In the genomic region with DNA sequence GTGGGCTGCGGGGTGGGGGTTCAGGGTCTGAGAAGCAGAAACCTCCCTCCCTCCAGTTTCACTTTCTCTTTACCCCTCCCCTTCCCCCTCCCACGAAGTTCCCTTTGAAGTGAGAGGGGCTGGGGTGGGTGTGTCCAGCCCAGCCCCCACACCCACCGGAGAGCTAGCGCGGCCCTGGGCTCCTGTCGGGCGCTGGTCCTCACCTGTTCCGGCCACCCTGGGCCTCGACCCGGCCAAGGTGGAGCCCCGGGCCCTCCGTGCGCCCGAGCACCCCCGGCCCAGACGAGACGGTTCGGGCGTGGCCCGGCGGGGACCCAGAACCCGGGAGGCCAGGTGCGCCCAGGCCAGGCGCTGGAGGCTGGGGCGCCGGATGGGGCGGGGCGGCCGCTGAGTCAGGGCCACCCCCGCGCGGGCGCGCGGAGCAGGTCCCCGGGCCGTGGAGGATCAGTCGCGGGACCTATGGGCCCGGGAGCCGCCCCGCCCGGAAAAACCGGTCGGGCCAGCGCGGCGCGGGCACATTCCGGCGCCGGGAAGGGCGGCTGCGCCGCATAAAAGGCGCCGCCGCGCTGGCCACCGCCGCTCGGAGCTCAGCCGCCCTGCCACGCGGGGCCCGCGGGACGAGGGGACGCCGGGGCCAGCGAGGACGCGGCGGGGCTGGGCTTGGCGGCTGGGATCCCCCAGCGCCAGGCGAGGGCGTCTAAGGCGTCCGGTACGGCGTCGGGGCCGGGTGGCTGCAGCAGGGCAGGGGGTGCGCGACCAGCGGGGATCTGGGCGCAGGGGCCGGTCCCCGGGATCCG, we compare ENCODE assay signal across 10 cellular contexts. TPM values are rescaled to one million over a fixed set of nuclear protein-coding genes. Genes with fewer than 3 reads are reported as not detected.
DNase-seq lines count a peak whose midpoint lies in the region; ATAC-seq, FAIRE-seq and TF ChIP-seq lines count a peak whose summit lies in the region.
"Had no signal": no experiment of that assay in that cellular context is flagged by ENCODE, and none has a peak within 500 bp of the region (broad histone marks: within the 10 kb centered on the region; RNA-seq: fewer than 3 reads in every experiment).

No MANE protein-coding gene starts in this region.

- no peak overlapping the region for H2AK5ac ChIP-seq in H1 (ENCODE audit: low read depth, low read length)

- no peaks in the 10 kb centered on the region for H3K79me2 ChIP-seq in H1 (ENCODE audit: control insufficient read depth in 1 of 2, insufficient read depth in 2 of 2, low read length in 2 of 2)

- no peak overlapping the region for H4K91ac ChIP-seq in H1 (replicated peaks; ENCODE audit: insufficient read length, low read length)

- FAIRE-seq in H1 (lab: Jason Lieb, UNC): no peak

- no peaks in the 10 kb centered on the region; a peak in 1 of 8 replicates for H3K36me3 ChIP-seq in H1 (ENCODE audit: control insufficient read depth in 2 of 4, insufficient read depth in 4 of 4, low read length in 3 of 4)
- no peaks in the 10 kb centered on the region for H3K36me3 ChIP-seq in upper lobe of right lung

- DNase-seq in activated effector memory CD4-positive, alpha-beta T cell treated with anti-CD3 and anti-CD28 coated beads, Interleukin-2, amount 50 U/mL, for 16 hours: peak; percentile 69
- no peak for DNase-seq in activated effector memory CD4-positive, alpha-beta T cell treated with Interleukin-2 at 50 U/mL for 16 hours
- peak in 1 of 2 experiments; percentile 59 for DNase-seq in H1 (ENCODE audit: low read depth in 1 of 2, low spot score in 2 of 2)
- peak; percentile 41 for DNase-seq in mucosa of gallbladder (ENCODE audit: low spot score)
- DNase-seq in upper lobe of right lung: peak; percentile 90
- no peak for DNase-seq in HFFc6
- no peak for DNase-seq in SHP77 (lab: John Stamatoyannopoulos, UW)
- no peak for DNase-seq in AML-193 (lab: John Stamatoyannopoulos, UW)
- DNase-seq: DND-41 had no signal

- no peak overlapping the region for H2BK20ac ChIP-seq in H1 (ENCODE audit: low read length)

- no peak overlapping the region; a peak in 1 of 7 replicates for H3K9ac ChIP-seq in H1 (replicated peaks in 1 of 4; ENCODE audit: extremely low read depth in 1 of 4, low read depth in 3 of 4, low read length in 3 of 4)

- no peak overlapping the region; the same call in 1 of the 2 replicates for H2AFZ ChIP-seq in H1 (ENCODE audit: low read length)

- no peak for TF ChIP-seq RAD21 in H1 (IDR thresholded peaks at IDR 0.05 in 1 of 2, conservative IDR thresholded peaks at IDR 0.05 in 1 of 2; ENCODE audit: low read depth in 2 of 2, low read length in 2 of 2)

- no peak overlapping the region for H2BK12ac ChIP-seq in H1 (ENCODE audit: low read depth, low read length)

- no peak overlapping the region for H3K56ac ChIP-seq in H1 (replicated peaks; ENCODE audit: insufficient read length, low read depth, low read length)

- H3K79me1 ChIP-seq in H1 (ENCODE audit: low read depth, low read length): no peaks in the 10 kb centered on the region

- H3K4me2 ChIP-seq in H1 (ENCODE audit: insufficient read depth in 1 of 2, low read depth in 2 of 2, low read length in 2 of 2): peak overlapping the region; percentile 52 to 81

- H3K27me3 ChIP-seq in H1 (replicated peaks in 1 of 4; ENCODE audit: control insufficient read depth in 3 of 4, extremely low read depth in 1 of 4, insufficient read depth in 3 of 4, low read length in 3 of 4) (peaks cover 17 to 39% (median 29%) of the 10 kb centered on the region in 4 experiments), upper lobe of right lung (peaks cover 43% of the 10 kb centered on the region)

- TF ChIP-seq POLR2A in H1 (IDR thresholded peaks at IDR 0.05; ENCODE audit: control extremely low read depth in 1 of 2, low read depth in 2 of 2, low read length in 2 of 2): no peak

- intact Hi-C loops in upper lobe of right lung (cut with DNase I): no loop called here

- peaks cover 0 to 11% (median 3%) of the 10 kb centered on the region in 4 experiments; a peak in 5 of 7 replicates for H3K4me1 ChIP-seq in H1 (replicated peaks in 1 of 4; ENCODE audit: control insufficient read depth in 3 of 4, insufficient read depth in 4 of 4, low read length in 3 of 4)
- no peaks in the 10 kb centered on the region for H3K4me1 ChIP-seq in upper lobe of right lung

- H2BK5ac ChIP-seq in H1 (ENCODE audit: low read depth, low read length): no peak overlapping the region

- H3K36me3 Mint-ChIP-seq in HFFc6 (ENCODE audit: low read depth): no peaks in the 10 kb centered on the region

- H3K9me3 Mint-ChIP-seq in HFFc6: no peaks in the 10 kb centered on the region

- peaks cover 12% of the 10 kb centered on the region; the same call in 1 of the 2 replicates for H3K23me2 ChIP-seq in H1 (ENCODE audit: low read depth, low read length)

- no peak overlapping the region for H3K4ac ChIP-seq in H1 (replicated peaks; ENCODE audit: insufficient read length, low read depth, low read length)

- POLR2A ChIA-PET in H1 (lab: Charles Lee; ENCODE audit: partially characterized antibody): interaction anchor here (1.1 kb wide), 1 partner anchor 13 kb away, joined by 4 read pairs; no protein-coding TSS in a partner anchor

- H2BK120ac ChIP-seq in H1 (replicated peaks; ENCODE audit: low read depth, low read length): no peak overlapping the region

- 2% methylated on average over 41 of the region's 91 CpGs; no CpG with 5 or more reads in 1 of the 2 experiments for WGBS in H1 (ENCODE audit: extremely low coverage in 1 of 2, insufficient coverage in 1 of 2, insufficient read length in 1 of 2, insufficient replicate concordance in 2 of 2, low coverage in 1 of 2, low lambda C conversion rate in 2 of 2, missing lambda C conversion rate in 1 of 2), 2 experiments

- peaks cover 13% of the 10 kb centered on the region; the same call in 1 of the 2 replicates for H3K27me3 Mint-ChIP-seq in HFFc6 (ENCODE audit: insufficient read depth)

- no peak overlapping the region for H3K23ac ChIP-seq in H1 (ENCODE audit: insufficient read length)

- H3K27ac ChIP-seq in H1 (ENCODE audit: low read depth, low read length) (no peak overlapping the region), upper lobe of right lung (peak overlapping the region; percentile 75)

- no peak for TF ChIP-seq EP300 in H1 (IDR thresholded peaks at IDR 0.05; ENCODE audit: borderline replicate concordance in 1 of 2, low read depth in 2 of 2, low read length in 2 of 2)

- no peaks in the 10 kb centered on the region for H3K4me1 Mint-ChIP-seq in HFFc6 (ENCODE audit: low read depth)

- no peak for TF ChIP-seq CTCF in H1 (IDR thresholded peaks at IDR 0.05; ENCODE audit: control extremely low read depth in 1 of 3, insufficient read depth in 1 of 3, low read depth in 1 of 3, low read length in 3 of 3)
- no peak for TF ChIP-seq CTCF in upper lobe of right lung (IDR thresholded peaks at IDR 0.05)
- no peak for TF ChIP-seq CTCF in HFFc6 (IDR thresholded peaks at IDR 0.05)

- H3K4me3 ChIP-seq in H1 (ENCODE audit: extremely low read depth in 1 of 4, insufficient read depth in 2 of 4, low read depth in 3 of 4, low read length in 4 of 4) (peak overlapping the region; percentile 23 to 62 (median 28); a peak in 7 of 8 replicates), upper lobe of right lung (peak overlapping the region; percentile 51)

- no peak overlapping the region; the same call in none of the 2 replicates for H3K18ac ChIP-seq in H1 (ENCODE audit: extremely low read depth, low read length)

- no peak overlapping the region for H3K4me3 Mint-ChIP-seq in HFFc6

- H2BK15ac ChIP-seq in H1 (ENCODE audit: low read length): no peak overlapping the region

- ATAC-seq in upper lobe of right lung: peak; percentile 87

- no peak overlapping the region for H3K27ac Mint-ChIP-seq in HFFc6

- H4K5ac ChIP-seq in H1 (ENCODE audit: insufficient read length, low read depth, low read length): no peak overlapping the region

- CTCF ChIA-PET in H1 (lab: Charles Lee; ENCODE audit: partially characterized antibody): interaction anchor here (1.0 to 2.6 kb wide), 3 partner anchors 15 to 448 kb away, joined by 3 to 7 read pairs (median 5); no protein-coding TSS in a partner anchor

- H3K14ac ChIP-seq in H1 (ENCODE audit: insufficient read length): no peak overlapping the region

- no peaks in the 10 kb centered on the region for H3K9me3 ChIP-seq in H1 (ENCODE audit: insufficient read depth in 2 of 2, low read depth in 1 of 2, low read length in 1 of 2)
- no peaks in the 10 kb centered on the region for H3K9me3 ChIP-seq in upper lobe of right lung

- H4K8ac ChIP-seq in H1 (ENCODE audit: extremely low read depth, insufficient read depth, low read length): peak overlapping the region; percentile 51; the same call in 1 of the 2 replicates

- peaks cover 0 to 3% of the 10 kb centered on the region in 2 experiments for H4K20me1 ChIP-seq in H1 (replicated peaks in 1 of 2; ENCODE audit: control insufficient read depth in 1 of 2, insufficient read depth in 2 of 2, low read length in 2 of 2)

TF ChIP-seq in H1, 55 proteins besides CTCF, POLR2A, EP300 and RAD21 (continues in another document):
- TF ChIP-seq SAP30 (IDR thresholded peaks at IDR 0.05; ENCODE audit: insufficient read depth, insufficient replicate concordance, low read length) (no peak), PHF8 (conservative IDR thresholded peaks at IDR 0.05; ENCODE audit: low read depth, low read length) (no peak)

RNA-seq across cellular contexts. Expression of gene KIF26A, which starts 21.6 kb away (rescaled TPM):
- 41.6 and 42.3 TPM in 2 replicates for total RNA-seq in H1 (2021; fragmentation: NEBNext Ultra II Directional; extraction: Animal tissue kit (Norgen Biotek cat#: 25700))
- polyA plus RNA-seq in H1 (2011; rRNA removed): 11.5 and 25.9 TPM in 2 replicates
- polyA plus RNA-seq in H1 (2011; cell fraction: cytosol; rRNA removed): 18.3 TPM
- polyA plus RNA-seq in H1 (2011; cell fraction: nucleus; rRNA removed): 49.7 TPM
- 14.7 to 22.6 TPM (median 20.0 TPM) in 4 replicates for polyA plus RNA-seq in H1 (2012, experiment 1 of 2)
- 16.2 TPM for polyA plus RNA-seq in H1 (2012, experiment 2 of 2)
- polyA plus RNA-seq in H1 (2013, experiment 1 of 2): 13.6 TPM
- 12.8 TPM for polyA plus RNA-seq in H1 (2013, experiment 2 of 2)
- polyA minus RNA-seq in H1 (2011; rRNA and poly(A)+ RNA removed): 2.8 and 6.1 TPM in 2 replicates
- 24.9 TPM for polyA minus RNA-seq in H1 (2011; cell fraction: cytosol; rRNA and poly(A)+ RNA removed)
- polyA minus RNA-seq in H1 (2011; cell fraction: nucleus; rRNA and poly(A)+ RNA removed): 24.4 TPM
- total RNA-seq in mucosa of gallbladder: 3.7 TPM
- total RNA-seq in upper lobe of right lung: 5.9 TPM
- under 1 TPM in 2 of 6 experiments, not detected in 4; 0.07 to 0.09 TPM for total RNA-seq in HFFc6 (2021; fragmentation: NEBNext Ultra II Directional; extraction: Animal tissue kit (Norgen Biotek cat#: 25700))

RNA-seq across cellular contexts. Expression of gene ASPG, which starts 31.2 kb away (rescaled TPM):
- total RNA-seq in H1 (2021; fragmentation: NEBNext Ultra II Directional; extraction: Animal tissue kit (Norgen Biotek cat#: 25700)): 0.34 and 0.46 TPM in 2 replicates
- polyA plus RNA-seq in H1 (2011; rRNA removed): 0.59 and 0.89 TPM in 2 replicates
- 0.79 TPM for polyA plus RNA-seq in H1 (2011; cell fraction: cytosol; rRNA removed)
- 6.4 TPM for polyA plus RNA-seq in H1 (2011; cell fraction: nucleus; rRNA removed)
- 0.22 to 1.6 TPM (median 1.0 TPM) in 4 replicates for polyA plus RNA-seq in H1 (2012, experiment 1 of 2)
- polyA plus RNA-seq in H1 (2012, experiment 2 of 2): 0.21 TPM
- 0.36 TPM for polyA plus RNA-seq in H1 (2013, experiment 1 of 2)
- polyA plus RNA-seq in H1 (2013, experiment 2 of 2): 0.06 TPM
- 0.32 and 1.2 TPM in 2 replicates for polyA minus RNA-seq in H1 (2011; rRNA and poly(A)+ RNA removed)
- 1.3 TPM for polyA minus RNA-seq in H1 (2011; cell fraction: cytosol; rRNA and poly(A)+ RNA removed)
- 2.8 TPM for polyA minus RNA-seq in H1 (2011; cell fraction: nucleus; rRNA and poly(A)+ RNA removed)
- total RNA-seq in mucosa of gallbladder: 4.7 TPM
- total RNA-seq in upper lobe of right lung: 5.3 TPM
- total RNA-seq in HFFc6 (2021; fragmentation: NEBNext Ultra II Directional; extraction: Animal tissue kit (Norgen Biotek cat#: 25700)): not detected
- total RNA-seq: T-helper 2 cell treated with Interferon-gamma antibody and Interleukin-4, amounts not matched to agents 100 ng/mL and 5 ng/mL, for 36 hours had no signal

Comparison
In these comparisons a context has a peak if more than half of its experiments do, and no peak if none do; other contexts are left out.
1. DNase-seq: peak in activated effector memory CD4-positive, alpha-beta T cell treated with anti-CD3 and anti-CD28 coated beads, Interleukin-2, amount 50 U/mL, for 16 hours (single experiment), mucosa of gallbladder (single experiment) and upper lobe of right lung (single experiment); none in activated effector memory CD4-positive, alpha-beta T cell treated with Interleukin-2 at 50 U/mL for 16 hours (single experiment), HFFc6 (single experiment), SHP77 (0 of 2) and AML-193 (0 of 2).